In the genomic region with DNA sequence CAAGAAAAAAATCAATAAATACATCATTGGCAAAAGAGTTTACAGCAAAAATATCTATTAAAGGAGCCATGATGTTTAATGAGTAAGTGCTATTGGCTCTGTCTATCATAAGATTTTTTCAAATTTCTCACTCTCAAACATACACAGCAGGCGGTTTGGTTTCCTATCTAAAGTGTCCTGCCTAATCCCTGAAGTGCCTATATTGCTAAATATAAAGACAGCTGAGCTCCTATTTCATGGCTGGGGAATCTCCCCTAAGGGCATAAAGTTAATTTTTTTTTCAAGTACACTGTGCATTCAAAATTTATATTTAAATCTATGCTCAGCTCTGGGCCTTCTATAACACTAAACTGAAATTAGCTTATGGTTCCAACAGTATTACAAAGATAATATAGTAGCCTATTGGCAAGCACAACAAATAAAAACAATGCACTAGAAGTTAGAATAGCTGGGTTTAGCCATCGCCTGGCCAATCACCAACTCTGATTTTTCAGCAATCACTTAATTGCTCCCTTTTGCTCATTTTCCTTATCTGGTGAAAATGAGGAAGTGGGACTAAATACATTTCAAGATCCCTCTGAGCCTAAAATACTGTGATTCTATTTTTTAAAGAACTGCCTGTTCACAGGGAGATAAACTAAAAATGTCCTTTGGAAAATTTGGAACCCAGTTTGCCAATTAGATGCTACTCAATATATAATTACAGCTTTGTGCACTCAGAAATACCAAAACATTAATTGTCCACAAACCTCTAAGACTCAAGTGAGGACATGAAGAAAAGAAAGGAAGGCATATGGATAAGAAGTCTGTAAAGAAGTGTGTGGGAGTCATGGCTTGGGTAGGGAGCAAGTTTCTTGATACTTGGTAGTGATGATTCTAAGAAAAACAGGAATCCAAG, we compare ENCODE assay signal across 1 cellular context.
TF ChIP-seq lines count a peak whose summit lies in the region.

No MANE protein-coding gene starts in this region.

TF ChIP-seq in HEK293, 187 proteins besides CTCF, POLR2A, EP300 and RAD21 (continued from another document):
- TF ChIP-seq, protein P1, sequence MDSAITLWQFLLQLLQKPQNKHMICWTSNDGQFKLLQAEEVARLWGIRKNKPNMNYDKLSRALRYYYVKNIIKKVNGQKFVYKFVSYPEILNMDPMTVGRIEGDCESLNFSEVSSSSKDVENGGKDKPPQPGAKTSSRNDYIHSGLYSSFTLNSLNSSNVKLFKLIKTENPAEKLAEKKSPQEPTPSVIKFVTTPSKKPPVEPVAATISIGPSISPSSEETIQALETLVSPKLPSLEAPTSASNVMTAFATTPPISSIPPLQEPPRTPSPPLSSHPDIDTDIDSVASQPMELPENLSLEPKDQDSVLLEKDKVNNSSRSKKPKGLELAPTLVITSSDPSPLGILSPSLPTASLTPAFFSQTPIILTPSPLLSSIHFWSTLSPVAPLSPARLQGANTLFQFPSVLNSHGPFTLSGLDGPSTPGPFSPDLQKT (IDR thresholded peaks at IDR 0.05; ENCODE audit: borderline replicate concordance, low read depth, low read length): no peak
- no peak for TF ChIP-seq ZBTB7A (tag by site-specific recombination; IDR thresholded peaks at IDR 0.05; ENCODE audit: low read depth)
- no peak for TF ChIP-seq ZNF114 (tag by site-specific recombination; IDR thresholded peaks at IDR 0.05)
- TF ChIP-seq, protein P2, sequence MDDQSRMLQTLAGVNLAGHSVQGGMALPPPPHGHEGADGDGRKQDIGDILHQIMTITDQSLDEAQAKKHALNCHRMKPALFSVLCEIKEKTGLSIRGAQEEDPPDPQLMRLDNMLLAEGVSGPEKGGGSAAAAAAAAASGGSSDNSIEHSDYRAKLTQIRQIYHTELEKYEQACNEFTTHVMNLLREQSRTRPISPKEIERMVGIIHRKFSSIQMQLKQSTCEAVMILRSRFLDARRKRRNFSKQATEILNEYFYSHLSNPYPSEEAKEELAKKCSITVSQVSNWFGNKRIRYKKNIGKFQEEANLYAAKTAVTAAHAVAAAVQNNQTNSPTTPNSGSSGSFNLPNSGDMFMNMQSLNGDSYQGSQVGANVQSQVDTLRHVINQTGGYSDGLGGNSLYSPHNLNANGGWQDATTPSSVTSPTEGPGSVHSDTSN (CRISPR knock-in tag; IDR thresholded peaks at IDR 0.05): no peak
- TF ChIP-seq ZNF785 (tag by site-specific recombination; IDR thresholded peaks at IDR 0.05): no peak
- TF ChIP-seq, protein P3, sequence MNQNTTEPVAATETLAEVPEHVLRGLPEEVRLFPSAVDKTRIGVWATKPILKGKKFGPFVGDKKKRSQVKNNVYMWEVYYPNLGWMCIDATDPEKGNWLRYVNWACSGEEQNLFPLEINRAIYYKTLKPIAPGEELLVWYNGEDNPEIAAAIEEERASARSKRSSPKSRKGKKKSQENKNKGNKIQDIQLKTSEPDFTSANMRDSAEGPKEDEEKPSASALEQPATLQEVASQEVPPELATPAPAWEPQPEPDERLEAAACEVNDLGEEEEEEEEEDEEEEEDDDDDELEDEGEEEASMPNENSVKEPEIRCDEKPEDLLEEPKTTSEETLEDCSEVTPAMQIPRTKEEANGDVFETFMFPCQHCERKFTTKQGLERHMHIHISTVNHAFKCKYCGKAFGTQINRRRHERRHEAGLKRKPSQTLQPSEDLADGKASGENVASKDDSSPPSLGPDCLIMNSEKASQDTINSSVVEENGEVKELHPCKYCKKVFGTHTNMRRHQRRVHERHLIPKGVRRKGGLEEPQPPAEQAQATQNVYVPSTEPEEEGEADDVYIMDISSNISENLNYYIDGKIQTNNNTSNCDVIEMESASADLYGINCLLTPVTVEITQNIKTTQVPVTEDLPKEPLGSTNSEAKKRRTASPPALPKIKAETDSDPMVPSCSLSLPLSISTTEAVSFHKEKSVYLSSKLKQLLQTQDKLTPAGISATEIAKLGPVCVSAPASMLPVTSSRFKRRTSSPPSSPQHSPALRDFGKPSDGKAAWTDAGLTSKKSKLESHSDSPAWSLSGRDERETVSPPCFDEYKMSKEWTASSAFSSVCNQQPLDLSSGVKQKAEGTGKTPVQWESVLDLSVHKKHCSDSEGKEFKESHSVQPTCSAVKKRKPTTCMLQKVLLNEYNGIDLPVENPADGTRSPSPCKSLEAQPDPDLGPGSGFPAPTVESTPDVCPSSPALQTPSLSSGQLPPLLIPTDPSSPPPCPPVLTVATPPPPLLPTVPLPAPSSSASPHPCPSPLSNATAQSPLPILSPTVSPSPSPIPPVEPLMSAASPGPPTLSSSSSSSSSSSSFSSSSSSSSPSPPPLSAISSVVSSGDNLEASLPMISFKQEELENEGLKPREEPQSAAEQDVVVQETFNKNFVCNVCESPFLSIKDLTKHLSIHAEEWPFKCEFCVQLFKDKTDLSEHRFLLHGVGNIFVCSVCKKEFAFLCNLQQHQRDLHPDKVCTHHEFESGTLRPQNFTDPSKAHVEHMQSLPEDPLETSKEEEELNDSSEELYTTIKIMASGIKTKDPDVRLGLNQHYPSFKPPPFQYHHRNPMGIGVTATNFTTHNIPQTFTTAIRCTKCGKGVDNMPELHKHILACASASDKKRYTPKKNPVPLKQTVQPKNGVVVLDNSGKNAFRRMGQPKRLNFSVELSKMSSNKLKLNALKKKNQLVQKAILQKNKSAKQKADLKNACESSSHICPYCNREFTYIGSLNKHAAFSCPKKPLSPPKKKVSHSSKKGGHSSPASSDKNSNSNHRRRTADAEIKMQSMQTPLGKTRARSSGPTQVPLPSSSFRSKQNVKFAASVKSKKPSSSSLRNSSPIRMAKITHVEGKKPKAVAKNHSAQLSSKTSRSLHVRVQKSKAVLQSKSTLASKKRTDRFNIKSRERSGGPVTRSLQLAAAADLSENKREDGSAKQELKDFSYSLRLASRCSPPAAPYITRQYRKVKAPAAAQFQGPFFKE (tag by site-specific recombination; IDR thresholded peaks at IDR 0.05; ENCODE audit: borderline replicate concordance): no peak
- TF ChIP-seq IKZF3 (tag by site-specific recombination; IDR thresholded peaks at IDR 0.05): 0 out of 2 replicates have a peak, but pooled peaks have one; percentile 27
- no peak for TF ChIP-seq ZNF157 (tag by site-specific recombination; IDR thresholded peaks at IDR 0.05)
- no peak for TF ChIP-seq ZNF791 (tag by site-specific recombination; IDR thresholded peaks at IDR 0.05)
- TF ChIP-seq ZNF510 (tag by site-specific recombination; IDR thresholded peaks at IDR 0.05; ENCODE audit: insufficient replicate concordance): no peak
- TF ChIP-seq, protein P4, sequence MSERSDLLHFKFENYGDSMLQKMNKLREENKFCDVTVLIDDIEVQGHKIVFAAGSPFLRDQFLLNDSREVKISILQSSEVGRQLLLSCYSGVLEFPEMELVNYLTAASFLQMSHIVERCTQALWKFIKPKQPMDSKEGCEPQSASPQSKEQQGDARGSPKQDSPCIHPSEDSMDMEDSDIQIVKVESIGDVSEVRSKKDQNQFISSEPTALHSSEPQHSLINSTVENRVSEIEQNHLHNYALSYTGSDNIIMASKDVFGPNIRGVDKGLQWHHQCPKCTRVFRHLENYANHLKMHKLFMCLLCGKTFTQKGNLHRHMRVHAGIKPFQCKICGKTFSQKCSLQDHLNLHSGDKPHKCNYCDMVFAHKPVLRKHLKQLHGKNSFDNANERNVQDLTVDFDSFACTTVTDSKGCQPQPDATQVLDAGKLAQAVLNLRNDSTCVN (tag by site-specific recombination; optimal IDR thresholded peaks at IDR 0.05): no peak
- TF ChIP-seq, protein P5, sequence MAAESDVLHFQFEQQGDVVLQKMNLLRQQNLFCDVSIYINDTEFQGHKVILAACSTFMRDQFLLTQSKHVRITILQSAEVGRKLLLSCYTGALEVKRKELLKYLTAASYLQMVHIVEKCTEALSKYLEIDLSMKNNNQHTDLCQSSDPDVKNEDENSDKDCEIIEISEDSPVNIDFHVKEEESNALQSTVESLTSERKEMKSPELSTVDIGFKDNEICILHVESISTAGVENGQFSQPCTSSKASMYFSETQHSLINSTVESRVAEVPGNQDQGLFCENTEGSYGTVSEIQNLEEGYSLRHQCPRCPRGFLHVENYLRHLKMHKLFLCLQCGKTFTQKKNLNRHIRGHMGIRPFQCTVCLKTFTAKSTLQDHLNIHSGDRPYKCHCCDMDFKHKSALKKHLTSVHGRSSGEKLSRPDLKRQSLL (tag by site-specific recombination; IDR thresholded peaks at IDR 0.05): no peak
- no peak for TF ChIP-seq ZNF777 (tag by site-specific recombination; IDR thresholded peaks at IDR 0.05; ENCODE audit: borderline replicate concordance)
